Comparison of ENCODE assay signal across 14 cellular contexts in genomic region chr6:11035961-11036360, GRCh38. TPM values are rescaled to one million over a fixed set of nuclear protein-coding genes. Genes with fewer than 3 reads are reported as not detected.
A peak's percentile ranks its signal among the peaks of the same experiment; 100 is the strongest.
DNase-seq lines count a peak whose midpoint lies in the region; ATAC-seq, FAIRE-seq and TF ChIP-seq lines count a peak whose summit lies in the region.
"Had no signal": no experiment of that assay in that cellular context is flagged by ENCODE, and none has a peak within 500 bp of the region (broad histone marks: within the 10 kb centered on the region; RNA-seq: fewer than 3 reads in every experiment).

No MANE protein-coding gene starts in this region.

- no peak overlapping the region for H3K14ac ChIP-seq in neuronal stem cell (ENCODE audit: low read length)

- no peak for ATAC-seq in HepG2
- ATAC-seq in right lobe of liver = no peak
- no peak for ATAC-seq in HG03520 (IDR thresholded peaks at IDR 0.05; ENCODE audit: unreplicated experiment)
- ATAC-seq: HCT116 had no signal

- peaks cover 1% of the 10 kb centered on the region for H3K79me1 ChIP-seq in neuronal stem cell (ENCODE audit: low read depth, low read length)

- H3K4me1 ChIP-seq in HepG2 (ENCODE audit: insufficient read depth, low read length) = peaks cover 75% of the 10 kb centered on the region
- H3K4me1 ChIP-seq in right lobe of liver = peaks cover 0 to 8% (median 0%) of the 10 kb centered on the region in 4 donors
- H3K4me1 ChIP-seq in neuronal stem cell (ENCODE audit: control insufficient read depth in 2 of 2, insufficient read depth in 1 of 2, low read depth in 1 of 2, low read length in 2 of 2) = peaks cover 7 to 28% of the 10 kb centered on the region in 2 donors

- H2AK5ac ChIP-seq in neuronal stem cell (ENCODE audit: low read depth, low read length) = no peak overlapping the region

- H2AFZ ChIP-seq in HepG2 (ENCODE audit: low read length) (no peak overlapping the region), neuronal stem cell (ENCODE audit: low read length) (peak overlapping the region; percentile 49)

- peaks cover 97% of the 10 kb centered on the region for H3K79me2 ChIP-seq in HepG2 (ENCODE audit: insufficient read depth, low read length)

- H3K27ac ChIP-seq in HepG2 (ENCODE audit: extremely low read length, insufficient read depth, low read length) (peak overlapping the region; percentile 67), right lobe of liver (no peak overlapping the region), WERI-Rb-1 (peak overlapping the region; percentile 26), neuronal stem cell (replicated peaks; ENCODE audit: low read length) (no peak overlapping the region)
- H3K27ac ChIP-seq: 22Rv1, BLaER1, HL-60 had no signal

- TF ChIP-seq CTCF in HepG2 (CRISPR knock-in tag; IDR thresholded peaks at IDR 0.05) (no peak), right lobe of liver (IDR thresholded peaks at IDR 0.05) (no peak), WERI-Rb-1 (IDR thresholded peaks at IDR 0.05; ENCODE audit: low read depth, low read length) (no peak)

- no TSS peak for BruUV-seq in HepG2 (replicated peaks; lab: Mats Ljungman, UMichigan)

- H3K23ac ChIP-seq in neuronal stem cell (ENCODE audit: low read depth, low read length, poor library complexity) = no peak overlapping the region

- no peak for TF ChIP-seq RAD21 in HepG2 (CRISPR knock-in tag; IDR thresholded peaks at IDR 0.05)

- H2BK120ac ChIP-seq in neuronal stem cell (ENCODE audit: low read depth, low read length) = no peak overlapping the region

- TF ChIP-seq EP300 in HepG2 (IDR thresholded peaks at IDR 0.05; ENCODE audit: low read depth in 2 of 2, low read length in 2 of 2) (no peak), HepG2 (CRISPR knock-in tag; IDR thresholded peaks at IDR 0.05; ENCODE audit: borderline replicate concordance) (no peak)

- no peak for TF ChIP-seq POLR2A in HepG2 (IDR thresholded peaks at IDR 0.05; ENCODE audit: insufficient read depth in 1 of 2, low read depth in 2 of 2, low read length in 2 of 2)
- TF ChIP-seq POLR2A in right lobe of liver (IDR thresholded peaks at IDR 0.05) = no peak

- no peak for DNase-seq in HepG2 (ENCODE audit: low spot score)
- no peak for DNase-seq in right lobe of liver
- DNase-seq in WERI-Rb-1 = no peak
- no peak for DNase-seq in neuronal stem cell (ENCODE audit: low spot score)
- no peak for DNase-seq in stimulated activated CD4-positive, alpha-beta T cell treated with anti-CD3 and anti-CD28 coated beads, Interleukin-2, amount 100 ng/mL, for 24 hours
- no peak for DNase-seq in A172 (ENCODE audit: low spot score)
- DNase-seq: AML-193; Caco-2; CD8-positive, alpha-beta memory T cell had no signal

- H2BK5ac ChIP-seq in neuronal stem cell (ENCODE audit: low read length) = no peak overlapping the region

- intact Hi-C loops in HepG2 (cut with micrococcal nuclease; ENCODE audit: unreplicated experiment) = no loop called here
- intact Hi-C loops in right lobe of liver (cut with DNase I) = no loop called here

- CTCF ChIA-PET in HepG2 (lab: Yijun Ruan, JAX; ENCODE audit: low intra/inter-chr PET ratio, low total read pairs) = no interaction called here

- H3K9ac ChIP-seq in HepG2 (ENCODE audit: insufficient read depth, low read depth, low read length) (no peak overlapping the region), neuronal stem cell (ENCODE audit: low read depth, low read length, poor library complexity) (no peak overlapping the region)
- H3K9ac ChIP-seq: BLaER1 had no signal

- no peak overlapping the region for H4K91ac ChIP-seq in neuronal stem cell (ENCODE audit: low read depth, low read length, poor library complexity)

- no peak overlapping the region for H4K8ac ChIP-seq in neuronal stem cell (ENCODE audit: low read depth, low read length)

- H3K4me2 ChIP-seq in HepG2 (ENCODE audit: low read depth, low read length) (no peak overlapping the region), neuronal stem cell (ENCODE audit: insufficient read depth, low read length, poor library complexity, severe bottlenecking) (no peak overlapping the region)
- H3K4me2 ChIP-seq: BLaER1 had no signal

- no peak overlapping the region for H2BK12ac ChIP-seq in neuronal stem cell (ENCODE audit: low read length)

- POLR2A ChIA-PET in HepG2 (lab: Yijun Ruan, JAX) = interaction anchor here (5.3 to 6.1 kb wide), 2 partner anchors 24 to 28 kb away, joined by 20 to 52 read pairs; no protein-coding TSS in a partner anchor

- H3K9me3 ChIP-seq in HepG2 (ENCODE audit: low read length) (no peaks in the 10 kb centered on the region), right lobe of liver (no peaks in the 10 kb centered on the region), WERI-Rb-1 (ENCODE audit: severe bottlenecking) (no peaks in the 10 kb centered on the region), neuronal stem cell (replicated peaks in 1 of 2; ENCODE audit: control insufficient read depth in 2 of 2, insufficient read depth in 1 of 2, low read depth in 1 of 2, low read length in 2 of 2) (no peaks in the 10 kb centered on the region)
- H3K9me3 ChIP-seq: BLaER1 had no signal

- in situ Hi-C loops in HepG2 (cut with HindIII; ENCODE audit: extremely low pct_ligation_motif_present, low pct_unique_long_range_greater_than_20kb) = no loop called here

- H4K20me1 ChIP-seq in HepG2 (ENCODE audit: insufficient read depth, low read length) = no peaks in the 10 kb centered on the region

- 96% methylated on average over 4 of the region's 4 CpGs for WGBS in HepG2 (ENCODE audit: low lambda C conversion rate)
- WGBS in right lobe of liver (ENCODE audit: insufficient coverage, low coverage, low lambda C conversion rate, missing lambda C conversion rate) = 74% methylated on average over 4 of the region's 4 CpGs
- no CpG with 5 or more reads among the region's 4 CpGs for WGBS in neuronal stem cell (ENCODE audit: extremely low coverage in 2 of 2, insufficient read length in 2 of 2, insufficient replicate concordance in 1 of 2), 2 donors

- H3K4me3 ChIP-seq in HepG2 (replicated peaks in 1 of 3; ENCODE audit: insufficient read depth in 1 of 3, low read depth in 2 of 3, low read length in 3 of 3) (no peak overlapping the region), right lobe of liver (no peak overlapping the region), WERI-Rb-1 (ENCODE audit: low read depth, low read length) (no peak overlapping the region), neuronal stem cell (ENCODE audit: low read length in 2 of 2) (no peak overlapping the region)
- H3K4me3 ChIP-seq: BLaER1 had no signal

- H2BK15ac ChIP-seq in neuronal stem cell (ENCODE audit: low read length) = no peak overlapping the region

- H3K36me3 ChIP-seq in HepG2 (replicated peaks in 1 of 2; ENCODE audit: control insufficient read depth in 1 of 2, insufficient read depth in 2 of 2, low read length in 2 of 2) (no peaks in the 10 kb centered on the region), right lobe of liver (no peaks in the 10 kb centered on the region), WERI-Rb-1 (no peaks in the 10 kb centered on the region), neuronal stem cell (replicated peaks in 1 of 2; ENCODE audit: control insufficient read depth in 2 of 2, insufficient read depth in 2 of 2, low read length in 2 of 2) (no peaks in the 10 kb centered on the region)

- H3K18ac ChIP-seq in neuronal stem cell (ENCODE audit: low read length) = no peak overlapping the region

- no peak overlapping the region for H3K4ac ChIP-seq in neuronal stem cell (ENCODE audit: low read length)

- H3K27me3 ChIP-seq in HepG2 (ENCODE audit: control insufficient read depth in 1 of 2, insufficient read depth in 2 of 2, low read length in 2 of 2) (no peaks in the 10 kb centered on the region), right lobe of liver (no peaks in the 10 kb centered on the region), WERI-Rb-1 (ENCODE audit: insufficient read depth, low read depth, severe bottlenecking) (no peaks in the 10 kb centered on the region), neuronal stem cell (ENCODE audit: control insufficient read depth in 3 of 3, insufficient read depth in 3 of 3, low read depth in 1 of 3, low read length in 3 of 3) (no peaks in the 10 kb centered on the region)
- H3K27me3 ChIP-seq: BLaER1 had no signal

- no peak for FAIRE-seq in HepG2 (lab: Jason Lieb, UNC)

RNA-seq across cellular contexts. Expression of gene ELOVL2, which starts 8.1 kb away (rescaled TPM):
- total RNA-seq in HepG2 (2016; rRNA removed; fragmentation: Illumina TruSeq; extraction: Trizol) (60.1 and 65.4 TPM in 2 replicates), right lobe of liver (10 to 100 TPM in 5 of 6 experiments, 1 to 10 TPM in 1; 7.1 to 24.4 (median 14.4) TPM)
- total RNA-seq in HepG2 (2016; cell fraction: cytosol; rRNA removed; fragmentation: Illumina TruSeq; extraction: Trizol; ENCODE audit: low read depth) = 16.2 and 17.4 TPM in 2 replicates
- 56.0 and 65.6 TPM in 2 replicates for total RNA-seq in HepG2 (2016; cell fraction: insoluble cytoplasmic fraction; rRNA removed; fragmentation: Illumina TruSeq; extraction: Trizol)
- 63.8 and 70.3 TPM in 2 replicates for total RNA-seq in HepG2 (2016; cell fraction: membrane; rRNA removed; fragmentation: Illumina TruSeq; extraction: Trizol)
- 58.7 and 63.1 TPM in 2 replicates for total RNA-seq in HepG2 (2016; cell fraction: nucleus; rRNA removed; fragmentation: Illumina TruSeq; extraction: Trizol)
- polyA plus RNA-seq in HepG2 (2011; rRNA removed) = 32.1 and 43.6 TPM in 2 replicates
- polyA plus RNA-seq in HepG2 (2011; cell fraction: cytosol; rRNA removed) = 20.8 and 31.9 TPM in 2 replicates
- polyA plus RNA-seq in HepG2 (2011; cell fraction: nucleus; rRNA removed) = 13.8 and 15.2 TPM in 2 replicates
- polyA plus RNA-seq in HepG2 (2012) = 48.1 and 62.3 TPM in 2 replicates
- 17.6 and 20.3 TPM in 2 replicates for polyA plus RNA-seq in HepG2 (2016; cell fraction: cytosol; fragmentation: Illumina TruSeq; extraction: Trizol; ENCODE audit: low read depth)
- 68.4 and 70.1 TPM in 2 replicates for polyA plus RNA-seq in HepG2 (2016; cell fraction: insoluble cytoplasmic fraction; fragmentation: Illumina TruSeq; extraction: Trizol; ENCODE audit: low read depth)
- polyA plus RNA-seq in HepG2 (2016; cell fraction: membrane; fragmentation: Illumina TruSeq; extraction: Trizol; ENCODE audit: low read depth) = 54.8 and 56.6 TPM in 2 replicates
- polyA plus RNA-seq in HepG2 (2016; cell fraction: nucleus; fragmentation: Illumina TruSeq; extraction: Trizol; ENCODE audit: insufficient read depth, low read depth) = 89.1 and 92.2 TPM in 2 replicates
- polyA minus RNA-seq in HepG2 (2011; rRNA and poly(A)+ RNA removed; ENCODE audit: low replicate concordance) = 43.3 TPM in 1 of 2 replicates, not detected in the other
- polyA minus RNA-seq in HepG2 (2011; cell fraction: cytosol; rRNA and poly(A)+ RNA removed) = 26.2 and 28.8 TPM in 2 replicates
- 17.1 and 19.9 TPM in 2 replicates for polyA minus RNA-seq in HepG2 (2011; cell fraction: nucleus; rRNA and poly(A)+ RNA removed)
- polyA plus RNA-seq in neuronal stem cell (2013, experiment 1 of 2) = 14.1 TPM
- 14.4 TPM for polyA plus RNA-seq in neuronal stem cell (2013, experiment 2 of 2)
- 9.4 and 10.5 TPM in 2 replicates for total RNA-seq in A172 (2014; rRNA removed; shearing (Covaris generic))
- total RNA-seq: Caco-2; CD8-positive, alpha-beta memory T cell had no signal
- polyA plus RNA-seq: CD8-positive, alpha-beta memory T cell had no signal

RNA-seq across cellular contexts. Expression of gene SMIM13, which starts 57.7 kb away (rescaled TPM):
- total RNA-seq in HepG2 (2016; rRNA removed; fragmentation: Illumina TruSeq; extraction: Trizol) (9.5 and 10.2 TPM in 2 replicates), right lobe of liver (1 to 10 TPM; 6.4 to 9.5 (median 7.6) TPM)
- 7.2 and 7.8 TPM in 2 replicates for total RNA-seq in HepG2 (2016; cell fraction: cytosol; rRNA removed; fragmentation: Illumina TruSeq; extraction: Trizol; ENCODE audit: low read depth)
- 8.5 and 9.8 TPM in 2 replicates for total RNA-seq in HepG2 (2016; cell fraction: insoluble cytoplasmic fraction; rRNA removed; fragmentation: Illumina TruSeq; extraction: Trizol)
- total RNA-seq in HepG2 (2016; cell fraction: membrane; rRNA removed; fragmentation: Illumina TruSeq; extraction: Trizol) = 10.2 and 12.9 TPM in 2 replicates
- total RNA-seq in HepG2 (2016; cell fraction: nucleus; rRNA removed; fragmentation: Illumina TruSeq; extraction: Trizol) = 12.8 and 14.5 TPM in 2 replicates
- 2.5 and 2.7 TPM in 2 replicates for polyA plus RNA-seq in HepG2 (2011; rRNA removed)
- 1.2 and 1.9 TPM in 2 replicates for polyA plus RNA-seq in HepG2 (2011; cell fraction: cytosol; rRNA removed)
- polyA plus RNA-seq in HepG2 (2011; cell fraction: nucleus; rRNA removed) = 1.6 and 2.3 TPM in 2 replicates
- 6.0 and 6.5 TPM in 2 replicates for polyA plus RNA-seq in HepG2 (2012)
- polyA plus RNA-seq in HepG2 (2016; cell fraction: cytosol; fragmentation: Illumina TruSeq; extraction: Trizol; ENCODE audit: low read depth) = 11.0 and 14.0 TPM in 2 replicates
- polyA plus RNA-seq in HepG2 (2016; cell fraction: insoluble cytoplasmic fraction; fragmentation: Illumina TruSeq; extraction: Trizol; ENCODE audit: low read depth) = 10.4 and 11.8 TPM in 2 replicates
- 13.1 and 14.3 TPM in 2 replicates for polyA plus RNA-seq in HepG2 (2016; cell fraction: membrane; fragmentation: Illumina TruSeq; extraction: Trizol; ENCODE audit: low read depth)
- 15.6 and 18.1 TPM in 2 replicates for polyA plus RNA-seq in HepG2 (2016; cell fraction: nucleus; fragmentation: Illumina TruSeq; extraction: Trizol; ENCODE audit: insufficient read depth, low read depth)
- 1.7 and 2.9 TPM in 2 replicates for polyA minus RNA-seq in HepG2 (2011; rRNA and poly(A)+ RNA removed; ENCODE audit: low replicate concordance)
- polyA minus RNA-seq in HepG2 (2011; cell fraction: cytosol; rRNA and poly(A)+ RNA removed) = 2.0 and 5.2 TPM in 2 replicates
- 10.0 and 11.2 TPM in 2 replicates for polyA minus RNA-seq in HepG2 (2011; cell fraction: nucleus; rRNA and poly(A)+ RNA removed)
- polyA plus RNA-seq in neuronal stem cell (2013, experiment 1 of 2) = 3.0 TPM
- 3.4 TPM for polyA plus RNA-seq in neuronal stem cell (2013, experiment 2 of 2)
- 12.3 and 12.9 TPM in 2 replicates for total RNA-seq in A172 (2014; rRNA removed; shearing (Covaris generic))

Comparison
In these comparisons a context has a peak if more than half of its experiments do, and no peak if none do; other contexts are left out.
1. H3K27ac ChIP-seq: peak in HepG2 (single experiment) and WERI-Rb-1 (single experiment); none in right lobe of liver (0 of 3) and neuronal stem cell (single experiment).